21 cellular contexts compared by ENCODE assay signal in genomic region chr5:54695198-54695966, GRCh38.
"Had no signal": no experiment of that assay in that cellular context is flagged by ENCODE, and none has a peak within 500 bp of the region (broad histone marks: within the 10 kb centered on the region; RNA-seq: fewer than 3 reads in every experiment).

No MANE protein-coding gene starts in this region.

- ATAC-seq: activated CD8-positive, alpha-beta T cell treated with anti-CD3 and anti-CD28 coated beads, Interleukin-2, amount 10 ng/mL, durations not matched to agents 7 days and 5 days; activated naive CD8-positive, alpha-beta T cell treated with anti-CD3 and anti-CD28 coated beads, Interleukin-2, amount 50 U/mL, for 24 hours; body of pancreas; foreskin keratinocyte; right cardiac atrium; stimulated activated effector memory CD8-positive, alpha-beta T cell treated with anti-CD3 and anti-CD28 coated beads, Interleukin-12 subunit alpha, Interleukin-12 subunit beta, amount 100 ng/mL, for 72 hours; stimulated activated naive CD8-positive, alpha-beta T cell treated with anti-CD3 and anti-CD28 coated beads, Interleukin-15, amount 100 ng/mL, for 72 hours had no signal

- H3K4me3 ChIP-seq: body of pancreas, pancreas, transverse colon, vagina had no signal

- H3K9me3 ChIP-seq: body of pancreas, pancreas, transverse colon, vagina had no signal

- H3K27ac ChIP-seq: body of pancreas, foreskin keratinocyte, pancreas, vagina had no signal

- H3K36me3 ChIP-seq: pancreas, transverse colon, vagina had no signal

- H3K27me3 ChIP-seq: body of pancreas, foreskin keratinocyte, pancreas, transverse colon, vagina had no signal

- H3K4me1 ChIP-seq: body of pancreas, foreskin keratinocyte, pancreas had no signal

- DNase-seq: activated CD4-positive, alpha-beta T cell treated with anti-CD3 and anti-CD28 coated beads for 1 hour; activated CD4-positive, alpha-beta T cell treated with anti-CD3 and anti-CD28 coated beads, Interleukin-2, amount 50 U/mL, for 1 hour; activated CD8-positive, alpha-beta T cell treated with anti-CD3 and anti-CD28 coated beads, Interleukin-2, amount 10 ng/mL, durations not matched to agents 7 days and 5 days; activated gamma-delta T cell; activated naive CD4-positive, alpha-beta T cell treated with anti-CD3 and anti-CD28 coated beads, Interleukin-2, amount 50 U/mL, for 16 hours; activated naive CD8-positive, alpha-beta T cell treated with anti-CD3 and anti-CD28 coated beads, Interleukin-2, amount 50 U/mL, for 24 hours; body of pancreas; caudate nucleus; effector CD8-positive, alpha-beta T cell; erythroblast; foreskin keratinocyte; kidney; midbrain; nephron progenitor cell; pancreas; right cardiac atrium; stimulated activated CD4-positive, alpha-beta T cell treated with anti-CD3 and anti-CD28 coated beads, Interleukin-1b, Interleukin-23, amount 100 ng/mL, for 48 hours; stimulated activated naive CD8-positive, alpha-beta T cell treated with anti-CD3 and anti-CD28 coated beads, Interleukin-15, amount 100 ng/mL, for 72 hours; transverse colon had no signal
